Comparison of ENCODE assay signal across 18 cellular contexts in the genomic region with DNA sequence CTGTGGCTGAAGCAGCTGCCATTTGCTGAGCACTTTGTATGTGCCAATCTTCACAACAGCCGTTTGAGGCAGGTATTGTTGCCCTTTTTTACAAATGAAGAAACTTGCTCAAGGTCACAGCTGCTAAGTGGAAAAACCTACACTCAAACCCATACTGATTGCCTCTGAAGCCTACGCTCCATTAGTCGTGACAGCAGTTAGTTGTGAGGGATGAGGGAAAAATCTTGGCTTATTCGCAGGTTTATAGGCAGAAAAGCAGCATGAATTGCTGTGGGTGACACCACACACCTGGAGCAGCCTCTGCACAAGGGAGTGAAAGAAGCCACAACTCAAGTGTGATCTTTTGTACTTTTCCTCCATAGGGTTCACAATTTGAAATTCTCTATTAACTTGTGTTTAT.
DNase-seq lines count a peak whose midpoint lies in the region; ATAC-seq, FAIRE-seq and TF ChIP-seq lines count a peak whose summit lies in the region.
"Had no signal": no experiment of that assay in that cellular context is flagged by ENCODE, and none has a peak within 500 bp of the region (broad histone marks: within the 10 kb centered on the region; RNA-seq: fewer than 3 reads in every experiment).

No MANE protein-coding gene starts in this region.

- no peak overlapping the region for H3K14ac ChIP-seq in mesenchymal stem cell (ENCODE audit: low read length in 2 of 2)

- H3K4me3 ChIP-seq in A549: no peak overlapping the region
- no peak overlapping the region for H3K4me3 ChIP-seq in RWPE2 (ENCODE audit: severe bottlenecking)
- H3K4me3 ChIP-seq in mesenchymal stem cell (ENCODE audit: insufficient read depth in 1 of 2, low read depth in 1 of 2, low read length in 2 of 2): no peak overlapping the region
- H3K4me3 ChIP-seq in upper lobe of right lung: no peak overlapping the region
- H3K4me3 ChIP-seq: HAP-1 had no signal

- peaks cover 0 to 3% of the 10 kb centered on the region in 2 donors for H3K4me1 Mint-ChIP-seq in stimulated activated naive B cell treated with anti-CD40 and anti-IgM and Interleukin-4, amounts not matched to agents 10 μg/mL and 1 μg/mL and 100 μg/mL, for 72 hours
- H3K4me1 Mint-ChIP-seq: B cell; CD4-positive, alpha-beta memory T cell had no signal

- no peak overlapping the region for H2BK15ac ChIP-seq in mesenchymal stem cell (ENCODE audit: low read depth, poor library complexity, severe bottlenecking)

- CTCF ChIA-PET in A549 (lab: Yijun Ruan, JAX): interaction anchor here (1.2 kb wide), 2 partner anchors 19 to 40 kb away, joined by 3 read pairs; no protein-coding TSS in a partner anchor

- no peak overlapping the region for H3K27ac Mint-ChIP-seq in stimulated activated naive B cell treated with anti-CD40 and anti-IgM and Interleukin-4, amounts not matched to agents 10 μg/mL and 1 μg/mL and 100 μg/mL, for 72 hours
- H3K27ac Mint-ChIP-seq: B cell; CD4-positive, alpha-beta memory T cell had no signal

- TF ChIP-seq CTCF in A549 (IDR thresholded peaks at IDR 0.05) (no peak), RWPE2 (IDR thresholded peaks at IDR 0.05; ENCODE audit: poor library complexity, severe bottlenecking) (no peak), upper lobe of right lung (IDR thresholded peaks at IDR 0.05) (no peak)

- H3K4me2 ChIP-seq in A549: peak overlapping the region; percentile 40; the same call in 1 of the 3 replicates
- H3K4me2 ChIP-seq in mesenchymal stem cell (ENCODE audit: low read length, poor library complexity, severe bottlenecking): no peak overlapping the region

- intact Hi-C loops in upper lobe of right lung (cut with DNase I): no loop called here

- H3K4me1 ChIP-seq in A549 (peaks cover 35% of the 10 kb centered on the region), RWPE2 (ENCODE audit: insufficient read depth, poor library complexity, severe bottlenecking) (peaks cover 25% of the 10 kb centered on the region), mesenchymal stem cell (ENCODE audit: control insufficient read depth, insufficient read depth, low read depth, low read length) (no peaks in the 10 kb centered on the region), upper lobe of right lung (no peaks in the 10 kb centered on the region)
- H3K4me1 ChIP-seq: HAP-1 had no signal

- no peak overlapping the region for H4K91ac ChIP-seq in mesenchymal stem cell (ENCODE audit: low read length)

- H3K27ac ChIP-seq in A549 (peak overlapping the region; percentile 83 to 92; a peak in 5 of 6 replicates), RWPE2 (ENCODE audit: poor library complexity, severe bottlenecking) (peak overlapping the region; percentile 26), mesenchymal stem cell (ENCODE audit: low read length, poor library complexity, severe bottlenecking) (no peak overlapping the region), upper lobe of right lung (no peak overlapping the region)

- H3K36me3 ChIP-seq in RWPE2 (ENCODE audit: low read depth) (no peaks in the 10 kb centered on the region), mesenchymal stem cell (ENCODE audit: control insufficient read depth in 1 of 2, insufficient read depth in 2 of 2, low read depth in 1 of 2, low read length in 2 of 2) (no peaks in the 10 kb centered on the region), upper lobe of right lung (no peaks in the 10 kb centered on the region)
- H3K36me3 ChIP-seq: HAP-1 had no signal

- H3K9me3 Mint-ChIP-seq in stimulated activated naive B cell treated with anti-CD40 and anti-IgM and Interleukin-4, amounts not matched to agents 10 μg/mL and 1 μg/mL and 100 μg/mL, for 72 hours: no peaks in the 10 kb centered on the region

- no peak for TF ChIP-seq POLR2A in A549 (IDR thresholded peaks at IDR 0.05; ENCODE audit: low read length)

- H4K8ac ChIP-seq in mesenchymal stem cell (ENCODE audit: low read length): no peak overlapping the region

- no peak for TF ChIP-seq EP300 in A549 (IDR thresholded peaks at IDR 0.05)

- ATAC-seq in A549: no peak
- no peak for ATAC-seq in RWPE2 (ENCODE audit: low read depth)
- ATAC-seq in GM19351 (IDR thresholded peaks at IDR 0.05; ENCODE audit: unreplicated experiment): no peak
- ATAC-seq in stimulated activated naive B cell treated with anti-CD40 and anti-IgM and Interleukin-4, amounts not matched to agents 10 μg/mL and 1 μg/mL and 100 μg/mL, for 72 hours (replicated peaks): no peak
- no peak for ATAC-seq in upper lobe of right lung

- H2BK5ac ChIP-seq in mesenchymal stem cell (ENCODE audit: low read depth, low read length, poor library complexity, severe bottlenecking): no peak overlapping the region

- WGBS in A549 (ENCODE audit: missing lambda C conversion rate): 81% methylated on average over 4 of the region's 4 CpGs
- WGBS in mesenchymal stem cell: 77% methylated on average over 4 of the region's 4 CpGs

- peaks cover 3 to 10% of the 10 kb centered on the region in 2 donors for H3K27me3 Mint-ChIP-seq in stimulated activated naive B cell treated with anti-CD40 and anti-IgM and Interleukin-4, amounts not matched to agents 10 μg/mL and 1 μg/mL and 100 μg/mL, for 72 hours
- H3K27me3 Mint-ChIP-seq: CD4-positive, alpha-beta memory T cell had no signal

- no peak overlapping the region for H2BK120ac ChIP-seq in mesenchymal stem cell (ENCODE audit: low read depth, low read length)

- no peak overlapping the region for H2AK5ac ChIP-seq in mesenchymal stem cell (ENCODE audit: low read length, severe bottlenecking)

- no peak for FAIRE-seq in A549 (lab: Jason Lieb, UNC)

- TF ChIP-seq RAD21 in A549 (conservative IDR thresholded peaks at IDR 0.05 in 1 of 2, IDR thresholded peaks at IDR 0.05 in 1 of 2): no peak

- no peak overlapping the region for H3K18ac ChIP-seq in mesenchymal stem cell (ENCODE audit: low read depth in 1 of 2, low read length in 2 of 2)

- no peaks in the 10 kb centered on the region for H3K9me3 ChIP-seq in A549
- no peaks in the 10 kb centered on the region for H3K9me3 ChIP-seq in RWPE2 (ENCODE audit: severe bottlenecking)
- H3K9me3 ChIP-seq in mesenchymal stem cell (ENCODE audit: control insufficient read depth, low read length): no peaks in the 10 kb centered on the region
- H3K9me3 ChIP-seq in upper lobe of right lung: no peaks in the 10 kb centered on the region
- H3K9me3 ChIP-seq: HAP-1 had no signal

- no peak overlapping the region for H2AFZ ChIP-seq in mesenchymal stem cell (ENCODE audit: low read depth, low read length)

- H3K4me3 Mint-ChIP-seq in stimulated activated naive B cell treated with anti-CD40 and anti-IgM and Interleukin-4, amounts not matched to agents 10 μg/mL and 1 μg/mL and 100 μg/mL, for 72 hours: no peak overlapping the region
- H3K4me3 Mint-ChIP-seq: B cell; CD4-positive, alpha-beta memory T cell had no signal

- H3K4ac ChIP-seq in mesenchymal stem cell (ENCODE audit: low read depth in 1 of 2, low read length in 2 of 2): no peak overlapping the region

- DNase-seq in A549 (ENCODE audit: low read depth in 1 of 2, low spot score in 1 of 2) (no peak), DMS79 treated with DMSO at 0.1 percent for 48 hours (lab: John Stamatoyannopoulos, UW) (peak; percentile 43), RWPE2 (ENCODE audit: low spot score) (no peak), mesenchymal stem cell (no peak), upper lobe of right lung (no peak)
- DNase-seq in activated CD4-positive, alpha-beta T cell treated with anti-CD3 and anti-CD28 coated beads for 1 hour: no peak
- DNase-seq in stimulated activated naive B cell treated with anti-CD40 and anti-IgM and Interleukin-4, amounts not matched to agents 10 μg/mL and 1 μg/mL and 100 μg/mL, for 72 hours: no peak
- DNase-seq: CD4-positive, alpha-beta memory T cell; Karpas-422; MM.1S; NCI-H146; NCI-H524 treated with DMSO at 0.1 percent for 48 hours; NK-92 treated with Interleukin-12 subunit alpha and Interleukin-12 subunit beta, amount 100 ng/mL, for 24 hours; OCI-M1; T-helper 1 cell had no signal

- H2BK12ac ChIP-seq in mesenchymal stem cell (ENCODE audit: low read length in 2 of 2): no peak overlapping the region

- H3K9ac ChIP-seq in mesenchymal stem cell (ENCODE audit: low read length): peak overlapping the region; percentile 13

- H3K36me3 Mint-ChIP-seq in stimulated activated naive B cell treated with anti-CD40 and anti-IgM and Interleukin-4, amounts not matched to agents 10 μg/mL and 1 μg/mL and 100 μg/mL, for 72 hours: no peaks in the 10 kb centered on the region
- H3K36me3 Mint-ChIP-seq: CD4-positive, alpha-beta memory T cell had no signal

- H3K79me1 ChIP-seq in mesenchymal stem cell (replicated peaks; ENCODE audit: low read length, poor library complexity, severe bottlenecking): no peaks in the 10 kb centered on the region

- H3K27me3 ChIP-seq in RWPE2 (ENCODE audit: insufficient read depth, poor library complexity, severe bottlenecking) (no peaks in the 10 kb centered on the region), mesenchymal stem cell (ENCODE audit: control insufficient read depth in 1 of 2, insufficient read depth in 1 of 2, low read length in 2 of 2) (peaks cover 0 to 4% of the 10 kb centered on the region in 2 experiments), upper lobe of right lung (no peaks in the 10 kb centered on the region)

- H3K23ac ChIP-seq in mesenchymal stem cell (ENCODE audit: low read length in 2 of 2): no peak overlapping the region

- POLR2A ChIA-PET in A549 (lab: Yijun Ruan, JAX): no interaction called here

TF ChIP-seq in A549, 52 proteins besides CTCF, POLR2A, EP300 and RAD21:
- TF ChIP-seq NPAS2 (CRISPR knock-in tag; IDR thresholded peaks at IDR 0.05; ENCODE audit: borderline replicate concordance): no peak
TF ChIP-seq in A549: peak in this region for 0.

Comparison
In these comparisons a context has a peak if more than half of its experiments do, and no peak if none do; other contexts are left out.
1. H3K27ac ChIP-seq: peak in A549 (2 of 2) and RWPE2 (single experiment); none in mesenchymal stem cell (single experiment) and upper lobe of right lung (single experiment).